15 cellular contexts compared by ENCODE assay signal in genomic region chrX:115650449-115650848, GRCh38.
DNase-seq lines count a peak whose midpoint lies in the region; ATAC-seq and TF ChIP-seq lines count a peak whose summit lies in the region.
"Had no signal": no experiment of that assay in that cellular context is flagged by ENCODE, and none has a peak within 500 bp of the region (broad histone marks: within the 10 kb centered on the region; RNA-seq: fewer than 3 reads in every experiment).

No MANE protein-coding gene starts in this region.

- no peak for ATAC-seq in GM21723 (IDR thresholded peaks at IDR 0.05; ENCODE audit: unreplicated experiment)
- ATAC-seq: activated T-helper 17 cell treated with anti-CD3 and anti-CD28 coated beads, Interleukin-2, amount 50 U/mL, for 72 hours; stimulated activated effector memory CD8-positive, alpha-beta T cell treated with anti-CD3 and anti-CD28 coated beads, Interleukin-12 subunit alpha, Interleukin-12 subunit beta, amount 100 ng/mL, for 72 hours had no signal

- peak; percentile 15 for DNase-seq in NCI-H69 (lab: John Stamatoyannopoulos, UW)
- DNase-seq in dedifferentiated amniotic fluid mesenchymal stem cell (ENCODE audit: extremely low spot score): peak; percentile 46
- DNase-seq in Peyer's patch: no peak
- no peak for DNase-seq in uterus
- no peak for DNase-seq in 8988T
- DNase-seq: cortex of kidney had no signal

- H3K9ac ChIP-seq in ES-I3 (ENCODE audit: low read depth, low read length): peak overlapping the region; percentile 35; the same call in 1 of the 2 replicates
- H3K9ac ChIP-seq: BLaER1 had no signal

- no peaks in the 10 kb centered on the region for H3K9me3 ChIP-seq in ES-I3 (ENCODE audit: control insufficient read depth, insufficient read depth, low read length)
- no peaks in the 10 kb centered on the region for H3K9me3 ChIP-seq in Peyer's patch
- no peaks in the 10 kb centered on the region for H3K9me3 ChIP-seq in uterus
- H3K9me3 ChIP-seq: BLaER1, prostate gland, spleen, tibial nerve had no signal

- intact Hi-C loops in uterus (cut with DNase I; ENCODE audit: low total_unique reads): no loop called here

- no peak overlapping the region for H3K4me3 Mint-ChIP-seq in nephron
- H3K4me3 Mint-ChIP-seq: activated T-helper 17 cell treated with anti-CD3 and anti-CD28 coated beads, Interleukin-2, amount 50 U/mL, for 72 hours; stimulated activated effector memory CD8-positive, alpha-beta T cell treated with anti-CD3 and anti-CD28 coated beads, Interleukin-12 subunit alpha, Interleukin-12 subunit beta, amount 100 ng/mL, for 72 hours had no signal

- H3K9me3 Mint-ChIP-seq in nephron: no peaks in the 10 kb centered on the region
- H3K9me3 Mint-ChIP-seq: activated T-helper 17 cell treated with anti-CD3 and anti-CD28 coated beads, Interleukin-2, amount 50 U/mL, for 72 hours; stimulated activated effector memory CD8-positive, alpha-beta T cell treated with anti-CD3 and anti-CD28 coated beads, Interleukin-12 subunit alpha, Interleukin-12 subunit beta, amount 100 ng/mL, for 72 hours had no signal

- TF ChIP-seq POLR2A in Peyer's patch (IDR thresholded peaks at IDR 0.05): no peak
- no peak for TF ChIP-seq POLR2A in uterus (IDR thresholded peaks at IDR 0.05)

- H3K27ac Mint-ChIP-seq in nephron: peak overlapping the region; percentile 14 to 35 (median 31)
- H3K27ac Mint-ChIP-seq: activated T-helper 17 cell treated with anti-CD3 and anti-CD28 coated beads, Interleukin-2, amount 50 U/mL, for 72 hours; stimulated activated effector memory CD8-positive, alpha-beta T cell treated with anti-CD3 and anti-CD28 coated beads, Interleukin-12 subunit alpha, Interleukin-12 subunit beta, amount 100 ng/mL, for 72 hours had no signal

- TF ChIP-seq CTCF in nephron (IDR thresholded peaks at IDR 0.05; ENCODE audit: unreplicated experiment in 3 of 3) (no peak), Peyer's patch (IDR thresholded peaks at IDR 0.05) (no peak), uterus (IDR thresholded peaks at IDR 0.05) (no peak)

- H3K27me3 ChIP-seq in Peyer's patch (no peaks in the 10 kb centered on the region), uterus (no peaks in the 10 kb centered on the region)
- H3K27me3 ChIP-seq: spleen had no signal

- peaks cover 18% of the 10 kb centered on the region for H3K36me3 ChIP-seq in ES-I3 (ENCODE audit: insufficient read depth, low read length)
- no peaks in the 10 kb centered on the region for H3K36me3 ChIP-seq in Peyer's patch
- no peaks in the 10 kb centered on the region for H3K36me3 ChIP-seq in uterus
- H3K36me3 ChIP-seq: prostate gland had no signal

- no peak overlapping the region for H3K4me3 ChIP-seq in Peyer's patch
- no peak overlapping the region for H3K4me3 ChIP-seq in uterus
- H3K4me3 ChIP-seq: BLaER1, prostate gland, spleen, tibial nerve had no signal

- H3K36me3 Mint-ChIP-seq in nephron (ENCODE audit: low read depth): peaks cover 60% of the 10 kb centered on the region
- H3K36me3 Mint-ChIP-seq: stimulated activated effector memory CD8-positive, alpha-beta T cell treated with anti-CD3 and anti-CD28 coated beads, Interleukin-12 subunit alpha, Interleukin-12 subunit beta, amount 100 ng/mL, for 72 hours had no signal

- no peaks in the 10 kb centered on the region for H3K27me3 Mint-ChIP-seq in nephron (ENCODE audit: low read depth)
- H3K27me3 Mint-ChIP-seq: activated T-helper 17 cell treated with anti-CD3 and anti-CD28 coated beads, Interleukin-2, amount 50 U/mL, for 72 hours had no signal

- H3K4me1 ChIP-seq in ES-I3 (ENCODE audit: insufficient read depth, low read length): peaks cover 42% of the 10 kb centered on the region
- no peaks in the 10 kb centered on the region for H3K4me1 ChIP-seq in Peyer's patch
- no peaks in the 10 kb centered on the region for H3K4me1 ChIP-seq in uterus
- H3K4me1 ChIP-seq: BLaER1, prostate gland, spleen had no signal

- peaks cover 19% of the 10 kb centered on the region for H3K4me1 Mint-ChIP-seq in nephron
- H3K4me1 Mint-ChIP-seq: activated T-helper 17 cell treated with anti-CD3 and anti-CD28 coated beads, Interleukin-2, amount 50 U/mL, for 72 hours; stimulated activated effector memory CD8-positive, alpha-beta T cell treated with anti-CD3 and anti-CD28 coated beads, Interleukin-12 subunit alpha, Interleukin-12 subunit beta, amount 100 ng/mL, for 72 hours had no signal

- H3K27ac ChIP-seq in Peyer's patch: no peak overlapping the region
- H3K27ac ChIP-seq in uterus: peak overlapping the region in 1 of 2 donors; percentile 42
- H3K27ac ChIP-seq: BLaER1, prostate gland, spleen, tibial nerve had no signal

Comparison
In these comparisons a context has a peak if more than half of its experiments do, and no peak if none do; other contexts are left out.
1. DNase-seq: peak in NCI-H69 (single experiment) and dedifferentiated amniotic fluid mesenchymal stem cell (single experiment); none in Peyer's patch (0 of 3), uterus (0 of 2) and 8988T (single experiment).